In the genomic region with DNA sequence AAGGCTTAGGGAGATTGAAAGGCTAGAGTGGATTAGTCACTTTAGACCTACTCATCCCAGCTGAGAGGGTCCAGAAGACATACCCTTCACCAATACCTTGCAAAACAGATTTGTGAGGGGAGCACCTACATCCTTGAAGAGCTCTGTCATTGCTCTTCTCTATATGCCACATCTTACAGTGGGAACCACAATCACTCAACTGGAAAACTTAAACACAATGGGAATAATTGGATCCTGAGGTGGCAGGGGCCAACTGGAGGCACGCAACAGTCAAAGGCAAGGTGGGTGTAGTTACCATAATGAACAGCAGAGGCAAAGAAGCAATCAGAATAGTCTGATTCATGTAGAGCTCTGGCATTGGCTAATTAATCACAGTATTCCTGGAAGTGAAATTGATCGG, we compare ENCODE assay signal across 21 cellular contexts.
"Had no signal": no experiment of that assay in that cellular context is flagged by ENCODE, and none has a peak within 500 bp of the region (broad histone marks: within the 10 kb centered on the region; RNA-seq: fewer than 3 reads in every experiment).

No MANE protein-coding gene starts in this region.

- H3K9me3 ChIP-seq: SJCRH30 had no signal

- H3K4me3 ChIP-seq: SJCRH30 had no signal

- H3K4me1 ChIP-seq: SJCRH30 had no signal

- ATAC-seq: Panc1, PC-3, Right ventricle myocardium inferior, SK-N-SH treated with all-trans-retinoic acid at 6 μM for 48 hours had no signal

- DNase-seq: KBM-7; MV-4-11; NCI-H1048; NCI-H1105; NCI-H1417; NCI-H1436 treated with DMSO at 0.1 percent for 48 hours; NCI-H1694; NCI-H187 treated with DMSO at 0.1 percent for 48 hours; NCI-H2029 treated with DMSO at 0.1 percent for 48 hours; NCI-H2171 treated with DMSO at 0.1 percent for 48 hours; NCI-H345; NCI-H446 treated with DMSO at 0.1 percent for 48 hours; NCI-H510A treated with DMSO at 0.1 percent for 48 hours; NCI-H526; NK-92 treated with Interleukin-12 subunit alpha and Interleukin-12 subunit beta, amount 100 ng/mL, for 24 hours; PC-3; SHP77 treated with DMSO at 0.1 percent for 48 hours; SJCRH30 had no signal

- H3K27ac ChIP-seq: SJCRH30 had no signal

- H3K36me3 ChIP-seq: SJCRH30 had no signal
